Comparison of ENCODE assay signal across 17 cellular contexts in genomic region chr2:82342351-82342750, GRCh38.
"Had no signal": no experiment of that assay in that cellular context is flagged by ENCODE, and none has a peak within 500 bp of the region (broad histone marks: within the 10 kb centered on the region; RNA-seq: fewer than 3 reads in every experiment).

No MANE protein-coding gene starts in this region.

- H3K27ac ChIP-seq: KMS-11, SJCRH30 had no signal

- H3K4me1 ChIP-seq: SJCRH30 had no signal

- H3K9me3 ChIP-seq: SJCRH30 had no signal

- H3K27me3 ChIP-seq: SJCRH30 had no signal

- DNase-seq: Kasumi-1, MM.1S, NCI-H1092 treated with DMSO at 0.1 percent for 48 hours, NCI-H1436, NCI-H187, NCI-H2029, NCI-H2081 treated with DMSO at 0.1 percent for 48 hours, NCI-H2171, NCI-H226, NCI-H446, NCI-H510A, NCI-H524 treated with DMSO at 0.1 percent for 48 hours, NCI-H69, NCI-H774, SHP77 treated with DMSO at 0.1 percent for 48 hours, SJCRH30 had no signal

- H3K4me3 ChIP-seq: SJCRH30 had no signal

- H3K36me3 ChIP-seq: SJCRH30 had no signal

- H3K9ac ChIP-seq: KMS-11 had no signal

- H3K4me2 ChIP-seq: KMS-11 had no signal
